Comparison of ENCODE assay signal across 9 cellular contexts in genomic region chr17:83203472-83204221, GRCh38.
DNase-seq lines count a peak whose midpoint lies in the region; ATAC-seq and TF ChIP-seq lines count a peak whose summit lies in the region.
"Had no signal": no experiment of that assay in that cellular context is flagged by ENCODE, and none has a peak within 500 bp of the region (broad histone marks: within the 10 kb centered on the region; RNA-seq: fewer than 3 reads in every experiment).

No MANE protein-coding gene starts in this region.

- peaks cover 5% of the 10 kb centered on the region; the same call in 1 of the 2 replicates for H3K9me3 ChIP-seq in BE2C

- DNase-seq in BE2C = peak; percentile 3
- peak; percentile 8 for DNase-seq in activated CD4-positive, alpha-beta memory T cell treated with anti-CD3 and anti-CD28 coated beads for 36 hours
- peak; percentile 46 for DNase-seq in Right ventricle myocardium superior
- peak in 6 of 10 donors; percentile 1 to 78 (median 14) for DNase-seq in posterior cingulate gyrus
- no peak for DNase-seq in NCI-H187 (lab: John Stamatoyannopoulos, UW)
- DNase-seq: Calu3 had no signal

- ATAC-seq in Right ventricle myocardium superior (ENCODE audit: poor library complexity) (no peak), GM21825 (IDR thresholded peaks at IDR 0.05; ENCODE audit: unreplicated experiment) (no peak), GM21717 (IDR thresholded peaks at IDR 0.05; ENCODE audit: unreplicated experiment) (no peak), HG02642 (IDR thresholded peaks at IDR 0.05; ENCODE audit: poor library complexity, unreplicated experiment) (no peak)

- POLR2A ChIA-PET in activated CD4-positive, alpha-beta memory T cell treated with anti-CD3 and anti-CD28 coated beads for 36 hours (lab: Charles Lee) = no interaction called here

- intact Hi-C loops in activated CD4-positive, alpha-beta memory T cell treated with anti-CD3 and anti-CD28 coated beads for 36 hours (cut with micrococcal nuclease) = no loop called here
- intact Hi-C loops in Right ventricle myocardium superior (cut with DNase I) (no loop called here), posterior cingulate gyrus (cut with DNase I) (no loop called here)

- H3K36me3 ChIP-seq in BE2C = no peaks in the 10 kb centered on the region

- peaks cover 32% of the 10 kb centered on the region for H3K4me1 Mint-ChIP-seq in activated CD4-positive, alpha-beta memory T cell treated with anti-CD3 and anti-CD28 coated beads for 36 hours (ENCODE audit: low read depth)

- H3K36me3 Mint-ChIP-seq in activated CD4-positive, alpha-beta memory T cell treated with anti-CD3 and anti-CD28 coated beads for 36 hours = no peaks in the 10 kb centered on the region

- no peaks in the 10 kb centered on the region for H3K27me3 ChIP-seq in BE2C

- no peak overlapping the region for H3K4me3 Mint-ChIP-seq in activated CD4-positive, alpha-beta memory T cell treated with anti-CD3 and anti-CD28 coated beads for 36 hours

- H3K4me3 ChIP-seq in BE2C (ENCODE audit: low read depth, low read length) = no peak overlapping the region

- TF ChIP-seq CTCF in BE2C (IDR thresholded peaks at IDR 0.05; ENCODE audit: low read depth, low read length) = no peak

- H3K27ac Mint-ChIP-seq in activated CD4-positive, alpha-beta memory T cell treated with anti-CD3 and anti-CD28 coated beads for 36 hours = peak overlapping the region; percentile 0

- H3K27me3 Mint-ChIP-seq in activated CD4-positive, alpha-beta memory T cell treated with anti-CD3 and anti-CD28 coated beads for 36 hours = no peaks in the 10 kb centered on the region

- H3K4me1 ChIP-seq in BE2C = no peaks in the 10 kb centered on the region

- CTCF ChIA-PET in activated CD4-positive, alpha-beta memory T cell treated with anti-CD3 and anti-CD28 coated beads for 36 hours (lab: Charles Lee) = interaction anchor here (1.0 to 1.5 kb wide), 2 partner anchors 120 to 218 kb away, joined by 3 to 5 read pairs; no protein-coding TSS in a partner anchor

- no peaks in the 10 kb centered on the region for H3K9me3 Mint-ChIP-seq in activated CD4-positive, alpha-beta memory T cell treated with anti-CD3 and anti-CD28 coated beads for 36 hours

Comparison
In these comparisons a context has a peak if more than half of its experiments do, and no peak if none do; other contexts are left out.
1. DNase-seq: peak in BE2C (single experiment), activated CD4-positive, alpha-beta memory T cell treated with anti-CD3 and anti-CD28 coated beads for 36 hours (single experiment), Right ventricle myocardium superior (single experiment) and posterior cingulate gyrus (6 of 10); none in NCI-H187 (0 of 2).